17 cellular contexts compared by ENCODE assay signal in genomic region chr9:114448706-114449105, GRCh38.
DNase-seq lines count a peak whose midpoint lies in the region; ATAC-seq and TF ChIP-seq lines count a peak whose summit lies in the region.
"Had no signal": no experiment of that assay in that cellular context is flagged by ENCODE, and none has a peak within 500 bp of the region (broad histone marks: within the 10 kb centered on the region; RNA-seq: fewer than 3 reads in every experiment).

No MANE protein-coding gene starts in this region.

- CTCF ChIA-PET in GM10248 (lab: Yijun Ruan, JAX): interaction anchor here (0.8 to 3.8 kb wide), 4 partner anchors 8 to 205 kb away, joined by 3 to 24 read pairs (median 8); no protein-coding TSS in a partner anchor

- H3K9me3 Mint-ChIP-seq in stimulated activated naive B cell treated with anti-CD40 and anti-IgM and Interleukin-4, amounts not matched to agents 10 μg/mL and 1 μg/mL and 100 μg/mL, for 72 hours: peaks cover under 1 to 3% of the 10 kb centered on the region in 2 donors

- TF ChIP-seq POLR2A in NB4 (IDR thresholded peaks at IDR 0.05; ENCODE audit: extremely low read depth, insufficient read length): no peak

- H3K4me1 Mint-ChIP-seq in stimulated activated naive B cell treated with anti-CD40 and anti-IgM and Interleukin-4, amounts not matched to agents 10 μg/mL and 1 μg/mL and 100 μg/mL, for 72 hours: peaks cover 51 to 69% of the 10 kb centered on the region in 2 donors

- ATAC-seq in stimulated activated naive B cell treated with anti-CD40 and anti-IgM and Interleukin-4, amounts not matched to agents 10 μg/mL and 1 μg/mL and 100 μg/mL, for 72 hours (replicated peaks): peak; percentile 28
- ATAC-seq: left ventricle myocardium superior had no signal

- no peaks in the 10 kb centered on the region for H3K27me3 Mint-ChIP-seq in stimulated activated naive B cell treated with anti-CD40 and anti-IgM and Interleukin-4, amounts not matched to agents 10 μg/mL and 1 μg/mL and 100 μg/mL, for 72 hours

- H3K27ac Mint-ChIP-seq in stimulated activated naive B cell treated with anti-CD40 and anti-IgM and Interleukin-4, amounts not matched to agents 10 μg/mL and 1 μg/mL and 100 μg/mL, for 72 hours: no peak overlapping the region

- TF ChIP-seq CTCF in GM10248 (IDR thresholded peaks at IDR 0.05; ENCODE audit: control extremely low read depth, extremely low read depth, low read depth, missing control alignments): no peak
- no peak for TF ChIP-seq CTCF in NB4 (IDR thresholded peaks at IDR 0.05; ENCODE audit: low read depth, low read length)
- no peak for TF ChIP-seq CTCF in coronary artery (IDR thresholded peaks at IDR 0.05)

- no peak overlapping the region for H3K4me3 ChIP-seq in NB4 (ENCODE audit: low read depth, low read length)
- H3K4me3 ChIP-seq in coronary artery: no peak overlapping the region
- H3K4me3 ChIP-seq: ascending aorta, tibial nerve had no signal

- peak; percentile 5 for DNase-seq in GM10248 (ENCODE audit: extremely low spot score)
- DNase-seq in NB4 (ENCODE audit: low read depth): peak; percentile 84
- DNase-seq in coronary artery (ENCODE audit: low spot score): peak; percentile 50
- DNase-seq in stimulated activated naive B cell treated with anti-CD40 and anti-IgM and Interleukin-4, amounts not matched to agents 10 μg/mL and 1 μg/mL and 100 μg/mL, for 72 hours: no peak
- DNase-seq in NCI-H1105 (lab: John Stamatoyannopoulos, UW): no peak
- DNase-seq in NCI-H774 (lab: John Stamatoyannopoulos, UW): no peak
- DNase-seq in NCI-H510A treated with DMSO at 0.1 percent for 48 hours (lab: John Stamatoyannopoulos, UW): no peak
- no peak for DNase-seq in activated gamma-delta T cell (lab: John Stamatoyannopoulos, UW)
- DNase-seq: activated T-cell treated with anti-CD3 and anti-CD28 coated beads, Interleukin-2, amount 50 U/mL, for 48 hours; effector memory CD4-positive, alpha-beta T cell; GOT3; head of caudate nucleus; left ventricle myocardium superior; NCI-H1930; small intestine had no signal

- POLR2A ChIA-PET in GM10248 (lab: Yijun Ruan, JAX): no interaction called here

- H3K36me3 Mint-ChIP-seq in stimulated activated naive B cell treated with anti-CD40 and anti-IgM and Interleukin-4, amounts not matched to agents 10 μg/mL and 1 μg/mL and 100 μg/mL, for 72 hours: peaks cover 2% of the 10 kb centered on the region in 2 donors

- no peak overlapping the region for H3K27ac ChIP-seq in coronary artery
- H3K27ac ChIP-seq: ascending aorta, tibial nerve had no signal

- H3K4me3 Mint-ChIP-seq in stimulated activated naive B cell treated with anti-CD40 and anti-IgM and Interleukin-4, amounts not matched to agents 10 μg/mL and 1 μg/mL and 100 μg/mL, for 72 hours: no peak overlapping the region

Comparison
In these comparisons a context has a peak if more than half of its experiments do, and no peak if none do; other contexts are left out.
1. DNase-seq: peak in GM10248 (single experiment), NB4 (single experiment) and coronary artery (single experiment); none in stimulated activated naive B cell treated with anti-CD40 and anti-IgM and Interleukin-4, amounts not matched to agents 10 μg/mL and 1 μg/mL and 100 μg/mL, for 72 hours (single experiment), NCI-H1105 (single experiment), NCI-H774 (single experiment), NCI-H510A treated with DMSO at 0.1 percent for 48 hours (single experiment) and activated gamma-delta T cell (single experiment).